In the genomic region with DNA sequence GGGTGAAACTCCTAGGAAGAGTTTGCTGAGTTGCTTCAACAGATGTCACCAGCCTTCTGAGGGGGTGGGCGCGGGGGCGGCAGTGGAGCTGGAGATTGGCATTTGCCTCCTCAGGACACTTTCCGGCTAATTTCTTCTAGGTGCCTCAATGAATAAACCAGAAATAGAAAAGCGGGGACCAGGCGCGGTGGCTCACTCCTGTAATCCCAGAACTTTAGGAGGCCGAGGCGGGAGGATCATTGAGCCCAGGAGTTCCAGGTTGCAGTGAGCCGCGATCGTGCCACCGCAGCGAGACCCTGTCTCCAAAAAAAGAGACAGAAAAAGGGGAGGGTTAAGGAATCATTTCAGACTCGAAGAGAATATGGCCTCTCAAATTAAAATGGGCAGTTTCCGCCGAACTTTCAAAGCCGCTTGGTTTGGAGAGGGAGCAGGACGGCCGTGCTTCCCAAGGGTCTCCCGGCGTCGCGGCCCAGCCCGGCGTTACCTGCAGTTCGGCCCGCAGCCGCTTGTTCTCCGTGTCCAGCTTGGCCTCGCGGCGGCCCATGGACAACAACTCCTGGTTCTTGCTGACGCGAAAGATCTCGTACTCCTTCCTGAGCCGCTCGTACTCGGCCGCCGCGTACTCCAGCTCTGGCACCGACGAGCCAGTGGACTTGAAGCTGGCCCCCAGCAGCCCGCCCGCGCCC, we compare ENCODE assay signal across 8 cellular contexts. TPM values are rescaled to one million over a fixed set of nuclear protein-coding genes. Genes with fewer than 3 reads are reported as not detected.
DNase-seq lines count a peak whose midpoint lies in the region; ATAC-seq, FAIRE-seq and TF ChIP-seq lines count a peak whose summit lies in the region.

No MANE protein-coding gene starts in this region.

- peak; percentile 41 for ATAC-seq in SK-N-SH treated with all-trans-retinoic acid at 6 μM for 48 hours
- ATAC-seq in left colon = peak; percentile 33

- peaks cover 6% of the 10 kb centered on the region for H3K36me3 Mint-ChIP-seq in chondrocyte (ENCODE audit: low read depth)

- DNase-seq in AG20443 (ENCODE audit: low spot score) = peak; percentile 70
- peak; percentile 1 for DNase-seq in GM18507 (ENCODE audit: extremely low spot score, insufficient read length, low read depth)
- DNase-seq in HTR-8/SVneo (ENCODE audit: insufficient read length, low spot score) = peak; percentile 51
- peak; percentile 92 for DNase-seq in chondrocyte (ENCODE audit: low spot score)
- peak; percentile 61 to 77 for DNase-seq in left colon
- DNase-seq in stimulated activated CD8-positive, alpha-beta memory T cell treated with anti-CD3 and anti-CD28 coated beads, Interleukin-12 subunit alpha, Interleukin-12 subunit beta, amount 100 ng/mL, for 4 hours (ENCODE audit: low read depth) = peak; percentile 3
- DNase-seq in COR-L47 (lab: John Stamatoyannopoulos, UW) = no peak

- peak overlapping the region; percentile 93 for H3K27ac Mint-ChIP-seq in chondrocyte (ENCODE audit: unreplicated experiment)

- intact Hi-C loops in left colon (cut with DNase I, micrococcal nuclease) = no loop called here

- H3K4me3 Mint-ChIP-seq in chondrocyte (ENCODE audit: unreplicated experiment) = peak overlapping the region; percentile 94

- peak; percentile 64 for TF ChIP-seq CTCF in chondrocyte (IDR thresholded peaks at IDR 0.05)

- no peaks in the 10 kb centered on the region for H3K9me3 Mint-ChIP-seq in chondrocyte (ENCODE audit: low read depth)

- FAIRE-seq in GM18507 (lab: Jason Lieb, UNC) (no peak), HTR-8/SVneo (lab: Jason Lieb, UNC) (no peak)

- H3K27me3 Mint-ChIP-seq in chondrocyte (ENCODE audit: low read depth) = no peaks in the 10 kb centered on the region

- peaks cover 49% of the 10 kb centered on the region for H3K4me1 Mint-ChIP-seq in chondrocyte (ENCODE audit: low read depth)

TF ChIP-seq in SK-N-SH treated with all-trans-retinoic acid at 6 μM for 48 hours, 23 proteins besides CTCF, POLR2A, EP300 and RAD21:
- TF ChIP-seq TSHZ2 (CRISPR knock-in tag; IDR thresholded peaks at IDR 0.05) = peak; percentile 24; the same call in 1 of the 2 replicates
- TF ChIP-seq ZFP3 (CRISPR knock-in tag; IDR thresholded peaks at IDR 0.05) = 0 out of 2 replicates have a peak, but pooled peaks have one; percentile 51
- TF ChIP-seq ISL1 (CRISPR knock-in tag; IDR thresholded peaks at IDR 0.05) = no peak

RNA-seq across cellular contexts. Expression of gene NPHP3, which starts 0.6 kb away (rescaled TPM):
- total RNA-seq in chondrocyte (20.5 to 24.7 TPM (median 24.6 TPM) in 3 replicates), left colon (10 to 100 TPM; 17.1 to 21.3 TPM)
